In the genomic region with DNA sequence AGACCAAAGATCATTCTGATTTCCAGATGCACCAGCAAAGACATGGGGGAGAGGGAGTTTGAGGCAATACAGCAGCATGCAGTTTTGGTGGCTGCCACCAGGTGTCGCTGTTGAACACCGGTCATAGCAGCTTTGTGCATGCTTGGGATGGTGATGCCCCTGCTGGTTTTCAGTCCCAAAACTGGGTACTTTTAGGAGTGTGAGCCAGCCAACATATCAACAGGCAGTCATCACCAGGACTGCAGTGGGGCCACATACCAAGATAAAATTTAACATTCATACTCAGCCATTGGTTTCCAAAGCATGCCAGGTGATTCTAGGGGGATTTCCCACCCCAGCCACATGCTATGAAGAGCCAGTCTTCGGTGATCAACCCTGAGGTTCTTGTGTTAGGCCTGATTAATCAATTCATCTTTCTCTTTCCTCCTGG, we compare ENCODE assay signal across 8 cellular contexts.
A peak's percentile ranks its signal among the peaks of the same experiment; 100 is the strongest.
DNase-seq lines count a peak whose midpoint lies in the region; ATAC-seq and TF ChIP-seq lines count a peak whose summit lies in the region.

No MANE protein-coding gene starts in this region.

- peak; percentile 80 for TF ChIP-seq CTCF in epithelial cell of esophagus (IDR thresholded peaks at IDR 0.05; ENCODE audit: insufficient read depth, low read depth, low read length, missing control alignments)

- no peak overlapping the region for H3K4me3 ChIP-seq in epithelial cell of esophagus (ENCODE audit: low read length)

- DNase-seq in SIG-M5 treated with dmso at 0.1 percent for 504 hours (lab: John Stamatoyannopoulos, UW; ENCODE audit: unreplicated experiment) (peak; percentile 1), SIG-M5 (lab: John Stamatoyannopoulos, UW) (no peak), T follicular helper cell (ENCODE audit: low read depth) (peak; percentile 10), epithelial cell of esophagus (ENCODE audit: low read depth) (peak; percentile 11), NCI-H1694 treated with DMSO at 0.1 percent for 48 hours (lab: John Stamatoyannopoulos, UW) (no peak)
- peak in 2 of 3 experiments; percentile 10 to 50 for DNase-seq in stimulated activated CD4-positive, alpha-beta T cell treated with anti-CD3 and anti-CD28 coated beads, TNF-alpha, amount 100 ng/mL, for 24 hours (ENCODE audit: low read depth in 3 of 3)

- ATAC-seq in esophagus mucosa (no peak), GM18868 (IDR thresholded peaks at IDR 0.05; ENCODE audit: unreplicated experiment) (no peak)

Comparison
In these comparisons a context has a peak if more than half of its experiments do, and no peak if none do; other contexts are left out.
1. DNase-seq: peak in SIG-M5 treated with dmso at 0.1 percent for 504 hours (single experiment), T follicular helper cell (single experiment), epithelial cell of esophagus (single experiment) and stimulated activated CD4-positive, alpha-beta T cell treated with anti-CD3 and anti-CD28 coated beads, TNF-alpha, amount 100 ng/mL, for 24 hours (2 of 3); none in SIG-M5 (single experiment) and NCI-H1694 treated with DMSO at 0.1 percent for 48 hours (single experiment).